ENCODE assay signal across 16 cellular contexts in genomic region chr11:79007811-79008294, GRCh38.
DNase-seq lines count a peak whose midpoint lies in the region; ATAC-seq and TF ChIP-seq lines count a peak whose summit lies in the region.
"Had no signal": no experiment of that assay in that cellular context is flagged by ENCODE, and none has a peak within 500 bp of the region (broad histone marks: within the 10 kb centered on the region; RNA-seq: fewer than 3 reads in every experiment).

No MANE protein-coding gene starts in this region.

- TF ChIP-seq POLR2A in IMR-90 (IDR thresholded peaks at IDR 0.05; ENCODE audit: low read depth, low read length), result no peak

- H3K79me1 ChIP-seq in IMR-90 (ENCODE audit: low read depth in 1 of 2, low read length in 2 of 2), result no peaks in the 10 kb centered on the region

- H4K91ac ChIP-seq in IMR-90 (ENCODE audit: insufficient read depth, low read depth, low read length), result no peak overlapping the region

- POLR2A ChIA-PET in IMR-90 (lab: Charles Lee; ENCODE audit: unreplicated experiment), result no interaction called here

- H2AK9ac ChIP-seq in IMR-90 (replicated peaks; ENCODE audit: low read depth, low read length, poor library complexity), result no peak overlapping the region

- no peak overlapping the region for H3K23ac ChIP-seq in IMR-90 (ENCODE audit: low read depth, low read length)

- H3K36me3 ChIP-seq in IMR-90 (ENCODE audit: control insufficient read depth, insufficient read depth, low read length), result no peaks in the 10 kb centered on the region
- no peaks in the 10 kb centered on the region for H3K36me3 ChIP-seq in endodermal cell (ENCODE audit: control insufficient read depth, insufficient read depth, low read length)
- H3K36me3 ChIP-seq: Peyer's patch had no signal

- H3K56ac ChIP-seq in IMR-90 (ENCODE audit: extremely low read depth, insufficient read depth, low read length), result no peak overlapping the region

- H2BK120ac ChIP-seq in IMR-90 (ENCODE audit: low read depth, low read length), result no peak overlapping the region

- CTCF ChIA-PET in IMR-90 (lab: Yijun Ruan, JAX), result interaction anchor here (1.0 kb wide), 1 partner anchor 92 kb away, joined by 4 read pairs; no protein-coding TSS in a partner anchor

- H4K5ac ChIP-seq in IMR-90 (ENCODE audit: low read depth, low read length), result no peak overlapping the region; the same call in 1 of the 2 replicates

- H2BK5ac ChIP-seq in IMR-90 (ENCODE audit: low read depth, low read length, poor library complexity, severe bottlenecking), result no peak overlapping the region

- dilution Hi-C loops in IMR-90 (cut with HindIII; ENCODE audit: low sequenced_read_pairs, unreplicated experiment), result no loop called here

- H3K4me1 Mint-ChIP-seq in endodermal cell (no peaks in the 10 kb centered on the region), osteocyte (ENCODE audit: unreplicated experiment) (no peaks in the 10 kb centered on the region)
- H3K4me1 Mint-ChIP-seq: B cell had no signal

- H3K9ac ChIP-seq in IMR-90 (ENCODE audit: low read depth, low read length), result no peak overlapping the region
- no peak overlapping the region for H3K9ac ChIP-seq in endodermal cell (ENCODE audit: extremely low read depth, low read length, poor library complexity, severe bottlenecking)

- TF ChIP-seq RAD21 in IMR-90 (IDR thresholded peaks at IDR 0.05; ENCODE audit: low read length), result no peak

- intact Hi-C loops in IMR-90 (cut with micrococcal nuclease), result no loop called here

- ATAC-seq in IMR-90 (ENCODE audit: low read depth), result no peak
- ATAC-seq in GM18520 (IDR thresholded peaks at IDR 0.05; ENCODE audit: unreplicated experiment), result no peak

- H3K18ac ChIP-seq in IMR-90 (ENCODE audit: low read depth, low read length), result no peak overlapping the region; the same call in 1 of the 2 replicates

- H3K27me3 ChIP-seq in IMR-90 (ENCODE audit: control insufficient read depth, insufficient read depth, low read length) (no peaks in the 10 kb centered on the region), endodermal cell (ENCODE audit: control insufficient read depth, insufficient read depth, low read length, poor library complexity, severe bottlenecking) (no peaks in the 10 kb centered on the region)
- H3K27me3 ChIP-seq: Peyer's patch had no signal

- no peak overlapping the region for H3K4me2 ChIP-seq in IMR-90 (ENCODE audit: low read depth, low read length)

- H3K27ac Mint-ChIP-seq in endodermal cell, result no peak overlapping the region
- no peak overlapping the region for H3K27ac Mint-ChIP-seq in osteocyte (ENCODE audit: unreplicated experiment)
- H3K27ac Mint-ChIP-seq: B cell; CD4-positive, alpha-beta T cell had no signal

- BruUV-seq in IMR-90 (replicated peaks; lab: Mats Ljungman, UMichigan), result no TSS peak

- in situ Hi-C loops in IMR-90 (cut with MboI; ENCODE audit: low sequenced_read_pairs), result no loop called here

- peak overlapping the region; percentile 20; the same call in 1 of the 2 replicates for H3K27ac ChIP-seq in IMR-90 (ENCODE audit: insufficient read depth, low read length)
- no peak overlapping the region for H3K27ac ChIP-seq in endodermal cell (ENCODE audit: low read depth, low read length)
- H3K27ac ChIP-seq: Peyer's patch had no signal

- DNase-seq in DMS79 (lab: John Stamatoyannopoulos, UW) (peak; percentile 37), IMR-90 (no peak), endodermal cell (peak; percentile 37), osteocyte (ENCODE audit: extremely low spot score, unreplicated experiment) (peak; percentile 40), NCI-H1694 (lab: John Stamatoyannopoulos, UW) (no peak), T1000 (lab: John Stamatoyannopoulos, UW) (no peak)
- DNase-seq: Calu3; CD4-positive, alpha-beta T cell; KBM-7; NCI-H2029 treated with DMSO at 0.1 percent for 48 hours; NCI-H345; NCI-H774; Peyer's patch; SHP77 treated with DMSO at 0.1 percent for 48 hours had no signal

- H2BK15ac ChIP-seq in IMR-90 (ENCODE audit: low read depth, low read length), result no peak overlapping the region

- no peaks in the 10 kb centered on the region for H3K27me3 Mint-ChIP-seq in endodermal cell (ENCODE audit: insufficient read depth)
- H3K27me3 Mint-ChIP-seq in osteocyte (ENCODE audit: unreplicated experiment), result peaks cover 12% of the 10 kb centered on the region
- H3K27me3 Mint-ChIP-seq: B cell had no signal

- no peak overlapping the region for H3K4me3 ChIP-seq in IMR-90 (ENCODE audit: insufficient read depth, low read depth, low read length)
- H3K4me3 ChIP-seq in endodermal cell (ENCODE audit: low read length), result no peak overlapping the region
- H3K4me3 ChIP-seq: Peyer's patch had no signal

- no peaks in the 10 kb centered on the region for H3K9me1 ChIP-seq in IMR-90 (ENCODE audit: insufficient read depth, low read length)

- H3K9me3 ChIP-seq in IMR-90 (ENCODE audit: control insufficient read depth, insufficient read depth, low read length) (no peaks in the 10 kb centered on the region), endodermal cell (ENCODE audit: control insufficient read depth, low read length) (peaks cover 30% of the 10 kb centered on the region)
- H3K9me3 ChIP-seq: Peyer's patch had no signal

- H3K4me3 Mint-ChIP-seq in endodermal cell, result no peak overlapping the region
- H3K4me3 Mint-ChIP-seq in osteocyte (ENCODE audit: unreplicated experiment), result no peak overlapping the region
- H3K4me3 Mint-ChIP-seq: B cell; CD4-positive, alpha-beta T cell had no signal

- H3K36me3 Mint-ChIP-seq in endodermal cell (ENCODE audit: low read depth), result peaks cover 31% of the 10 kb centered on the region
- peaks cover 7% of the 10 kb centered on the region for H3K36me3 Mint-ChIP-seq in osteocyte (ENCODE audit: unreplicated experiment)

- H3K14ac ChIP-seq in IMR-90 (replicated peaks; ENCODE audit: low read depth, low read length), result no peak overlapping the region

- 80% methylated on average over 1 of the region's 10 CpGs; no CpG with 5 or more reads in 1 of the 2 experiments for WGBS in IMR-90 (ENCODE audit: extremely low coverage in 2 of 2, insufficient read length in 1 of 2), 2 experiments
- WGBS in endodermal cell (ENCODE audit: insufficient coverage in 1 of 2, insufficient read length in 1 of 2), 2 experiments, result 90% methylated on average over 7 to 10 of the region's 10 CpGs

- H4K8ac ChIP-seq in IMR-90 (ENCODE audit: low read depth in 2 of 2, low read length in 2 of 2), result no peak overlapping the region

- no peak overlapping the region for H2AK5ac ChIP-seq in IMR-90 (ENCODE audit: low read depth, low read length)

- no peak overlapping the region for H2BK20ac ChIP-seq in IMR-90 (ENCODE audit: low read depth, low read length)

- no peaks in the 10 kb centered on the region for H4K20me1 ChIP-seq in IMR-90 (ENCODE audit: insufficient read depth, low read length)

- H3K4me1 ChIP-seq in IMR-90 (ENCODE audit: control insufficient read depth, insufficient read depth, low read length), result no peaks in the 10 kb centered on the region; the same call in 1 of the 2 replicates
- no peaks in the 10 kb centered on the region for H3K4me1 ChIP-seq in endodermal cell (ENCODE audit: control insufficient read depth, insufficient read depth, low read length)
- H3K4me1 ChIP-seq: Peyer's patch had no signal

- H3K4ac ChIP-seq in IMR-90 (ENCODE audit: low read depth, low read length), result no peak overlapping the region

- TF ChIP-seq CTCF in IMR-90 (conservative IDR thresholded peaks at IDR 0.05; ENCODE audit: low read depth, low read length) (no peak), endodermal cell (conservative IDR thresholded peaks at IDR 0.05) (no peak), osteocyte (IDR thresholded peaks at IDR 0.05) (no peak)

- H2AFZ ChIP-seq in IMR-90 (replicated peaks; ENCODE audit: low read length, poor library complexity), result peak overlapping the region; percentile 6

- H3K9me3 Mint-ChIP-seq in endodermal cell, result peaks cover 13% of the 10 kb centered on the region
- H3K9me3 Mint-ChIP-seq in osteocyte (ENCODE audit: unreplicated experiment), result peaks cover 22% of the 10 kb centered on the region

TF ChIP-seq in IMR-90, 13 proteins besides CTCF, POLR2A, EP300 and RAD21:
- no peak for TF ChIP-seq CEBPB (IDR thresholded peaks at IDR 0.05; ENCODE audit: low read depth, low read length)
- TF ChIP-seq MAFK (IDR thresholded peaks at IDR 0.05; ENCODE audit: low read depth, low read length), result no peak
- no peak for TF ChIP-seq MAZ (IDR thresholded peaks at IDR 0.05; ENCODE audit: borderline replicate concordance, low read depth, low read length)
- TF ChIP-seq CHD1 (IDR thresholded peaks at IDR 0.05; ENCODE audit: low read depth, low read length), result no peak
- TF ChIP-seq, protein P1, sequence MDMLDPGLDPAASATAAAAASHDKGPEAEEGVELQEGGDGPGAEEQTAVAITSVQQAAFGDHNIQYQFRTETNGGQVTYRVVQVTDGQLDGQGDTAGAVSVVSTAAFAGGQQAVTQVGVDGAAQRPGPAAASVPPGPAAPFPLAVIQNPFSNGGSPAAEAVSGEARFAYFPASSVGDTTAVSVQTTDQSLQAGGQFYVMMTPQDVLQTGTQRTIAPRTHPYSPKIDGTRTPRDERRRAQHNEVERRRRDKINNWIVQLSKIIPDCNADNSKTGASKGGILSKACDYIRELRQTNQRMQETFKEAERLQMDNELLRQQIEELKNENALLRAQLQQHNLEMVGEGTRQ (IDR thresholded peaks at IDR 0.05; ENCODE audit: low read depth, low read length), result no peak
- no peak for TF ChIP-seq MXI1 (IDR thresholded peaks at IDR 0.05; ENCODE audit: borderline replicate concordance, low read depth, low read length)
- TF ChIP-seq, protein P2, sequence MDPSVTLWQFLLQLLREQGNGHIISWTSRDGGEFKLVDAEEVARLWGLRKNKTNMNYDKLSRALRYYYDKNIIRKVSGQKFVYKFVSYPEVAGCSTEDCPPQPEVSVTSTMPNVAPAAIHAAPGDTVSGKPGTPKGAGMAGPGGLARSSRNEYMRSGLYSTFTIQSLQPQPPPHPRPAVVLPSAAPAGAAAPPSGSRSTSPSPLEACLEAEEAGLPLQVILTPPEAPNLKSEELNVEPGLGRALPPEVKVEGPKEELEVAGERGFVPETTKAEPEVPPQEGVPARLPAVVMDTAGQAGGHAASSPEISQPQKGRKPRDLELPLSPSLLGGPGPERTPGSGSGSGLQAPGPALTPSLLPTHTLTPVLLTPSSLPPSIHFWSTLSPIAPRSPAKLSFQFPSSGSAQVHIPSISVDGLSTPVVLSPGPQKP (IDR thresholded peaks at IDR 0.05; ENCODE audit: borderline replicate concordance, low read depth, low read length), result no peak
- no peak for TF ChIP-seq SMC3 (IDR thresholded peaks at IDR 0.05; ENCODE audit: low read depth, low read length)
- TF ChIP-seq FOS (IDR thresholded peaks at IDR 0.05; ENCODE audit: low read depth, low read length), result no peak
- no peak for TF ChIP-seq RFX5 (IDR thresholded peaks at IDR 0.05; ENCODE audit: low read depth, low read length)
- TF ChIP-seq RCOR1 (IDR thresholded peaks at IDR 0.05; ENCODE audit: insufficient replicate concordance, low read length), result no peak
- TF ChIP-seq NFE2L2 (IDR thresholded peaks at IDR 0.05; ENCODE audit: low read depth, low read length), result no peak
- no peak for TF ChIP-seq BHLHE40 (IDR thresholded peaks at IDR 0.05; ENCODE audit: low read depth, low read length)

Comparison
In these comparisons a context has a peak if more than half of its experiments do, and no peak if none do; other contexts are left out.
1. DNase-seq: peak in DMS79 (single experiment), endodermal cell (single experiment) and osteocyte (single experiment); none in IMR-90 (single experiment), NCI-H1694 (single experiment) and T1000 (single experiment).